ENCODE assay signal across 19 cellular contexts in genomic region chr3:40586866-40587265, GRCh38.
DNase-seq lines count a peak whose midpoint lies in the region; ATAC-seq and TF ChIP-seq lines count a peak whose summit lies in the region.
"Had no signal": no experiment of that assay in that cellular context is flagged by ENCODE, and none has a peak within 500 bp of the region (broad histone marks: within the 10 kb centered on the region; RNA-seq: fewer than 3 reads in every experiment).

No MANE protein-coding gene starts in this region.

- DNase-seq in cerebellar cortex (ENCODE audit: low spot score) (peak; percentile 42), glutamatergic neuron (no peak), osteocyte (ENCODE audit: extremely low spot score, unreplicated experiment) (peak; percentile 32), NCI-H146 (lab: John Stamatoyannopoulos, UW) (no peak)
- no peak for DNase-seq in activated CD4-positive, CD25-positive, alpha-beta regulatory T cell (lab: John Stamatoyannopoulos, UW)
- DNase-seq: 8988T; ACHN; AML-193; BE2C; CD4-positive, alpha-beta T cell; CD8-positive, alpha-beta memory T cell; DMS 273 treated with DMSO at 0.1 percent for 48 hours; DMS79; EL; GOT3; HFFc6 had no signal

- H3K36me3 Mint-ChIP-seq in glutamatergic neuron (ENCODE audit: unreplicated experiment) (no peaks in the 10 kb centered on the region), osteocyte (ENCODE audit: unreplicated experiment) (no peaks in the 10 kb centered on the region)
- H3K36me3 Mint-ChIP-seq: CD14-positive monocyte; CD8-positive, alpha-beta memory T cell had no signal

- no peak for ATAC-seq in HG03520 (IDR thresholded peaks at IDR 0.05; ENCODE audit: unreplicated experiment)
- ATAC-seq: A549 had no signal

- TF ChIP-seq CTCF in glutamatergic neuron (IDR thresholded peaks at IDR 0.05; ENCODE audit: partially characterized antibody, unreplicated experiment) (no peak), osteocyte (IDR thresholded peaks at IDR 0.05) (no peak)

- peak overlapping the region; percentile 69 for H3K27ac Mint-ChIP-seq in glutamatergic neuron (ENCODE audit: unreplicated experiment)
- no peak overlapping the region for H3K27ac Mint-ChIP-seq in osteocyte (ENCODE audit: unreplicated experiment)
- H3K27ac Mint-ChIP-seq: CD4-positive, alpha-beta T cell; HFFc6 had no signal

- H3K4me1 Mint-ChIP-seq in glutamatergic neuron (ENCODE audit: low read depth, unreplicated experiment) (peaks cover 28% of the 10 kb centered on the region), osteocyte (ENCODE audit: unreplicated experiment) (peaks cover 11% of the 10 kb centered on the region)
- H3K4me1 Mint-ChIP-seq: CD8-positive, alpha-beta memory T cell had no signal

- H3K9me3 Mint-ChIP-seq in glutamatergic neuron (ENCODE audit: unreplicated experiment): peaks cover 7% of the 10 kb centered on the region
- no peaks in the 10 kb centered on the region for H3K9me3 Mint-ChIP-seq in osteocyte (ENCODE audit: unreplicated experiment)
- H3K9me3 Mint-ChIP-seq: CD14-positive monocyte; CD4-positive, alpha-beta T cell; CD8-positive, alpha-beta memory T cell; HFFc6 had no signal

- peak overlapping the region; percentile 55 for H3K4me3 Mint-ChIP-seq in glutamatergic neuron (ENCODE audit: unreplicated experiment)
- no peak overlapping the region for H3K4me3 Mint-ChIP-seq in osteocyte (ENCODE audit: unreplicated experiment)
- H3K4me3 Mint-ChIP-seq: CD14-positive monocyte; CD4-positive, alpha-beta T cell; CD8-positive, alpha-beta memory T cell; HFFc6 had no signal

- H3K27me3 Mint-ChIP-seq in glutamatergic neuron (ENCODE audit: unreplicated experiment): peaks cover 6% of the 10 kb centered on the region
- peaks cover 30% of the 10 kb centered on the region for H3K27me3 Mint-ChIP-seq in osteocyte (ENCODE audit: unreplicated experiment)

Comparison
In these comparisons a context has a peak if more than half of its experiments do, and no peak if none do; other contexts are left out.
1. DNase-seq: peak in cerebellar cortex (single experiment) and osteocyte (single experiment); none in glutamatergic neuron (single experiment), activated CD4-positive, CD25-positive, alpha-beta regulatory T cell (0 of 4) and NCI-H146 (single experiment).